In the genomic region with DNA sequence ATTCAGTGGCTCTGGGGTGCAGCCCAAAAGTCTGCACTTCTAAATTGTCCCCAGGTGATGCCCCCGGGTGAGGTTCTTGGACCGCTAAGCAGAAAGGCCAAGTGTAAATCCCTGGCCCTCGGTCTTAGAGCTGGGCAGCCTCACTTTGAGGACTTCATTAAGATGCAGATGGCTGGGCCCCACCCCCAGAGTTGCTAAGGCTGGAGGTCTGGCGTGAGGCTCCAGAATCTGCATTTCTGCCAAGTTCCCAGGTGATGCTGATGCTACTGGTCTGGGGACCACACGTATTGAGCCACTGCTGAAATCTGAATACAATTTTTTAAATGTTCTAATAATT, we compare ENCODE assay signal across 8 cellular contexts. TPM values are rescaled to one million over a fixed set of nuclear protein-coding genes. Genes with fewer than 3 reads are reported as not detected.
A peak's percentile ranks its signal among the peaks of the same experiment; 100 is the strongest.
DNase-seq lines count a peak whose midpoint lies in the region; FAIRE-seq and TF ChIP-seq lines count a peak whose summit lies in the region.

No MANE protein-coding gene starts in this region.

- H3K9ac ChIP-seq in skeletal muscle satellite cell (ENCODE audit: low read depth, low read length), result no peak overlapping the region

- no peaks in the 10 kb centered on the region for H3K27me3 ChIP-seq in skeletal muscle satellite cell (ENCODE audit: control insufficient read depth, insufficient read depth, low read length)

- H3K9me3 ChIP-seq in skeletal muscle satellite cell (replicated peaks; ENCODE audit: low read length), result no peaks in the 10 kb centered on the region

- no peaks in the 10 kb centered on the region for H3K36me3 ChIP-seq in skeletal muscle satellite cell (ENCODE audit: insufficient read depth, low read length)

- no peaks in the 10 kb centered on the region for H3K36me3 Mint-ChIP-seq in glutamatergic neuron (ENCODE audit: unreplicated experiment)

- no peaks in the 10 kb centered on the region for H3K4me1 Mint-ChIP-seq in glutamatergic neuron (ENCODE audit: low read depth, unreplicated experiment)

- H3K4me2 ChIP-seq in skeletal muscle satellite cell (ENCODE audit: low read length), result peak overlapping the region; percentile 98

- no peak for FAIRE-seq in H54 (lab: Jason Lieb, UNC)

- no peak for TF ChIP-seq CTCF in WI38 (IDR thresholded peaks at IDR 0.05; ENCODE audit: low read depth, low read length)
- TF ChIP-seq CTCF in glutamatergic neuron (IDR thresholded peaks at IDR 0.05; ENCODE audit: partially characterized antibody, unreplicated experiment), result no peak
- TF ChIP-seq CTCF in GM20000 (IDR thresholded peaks at IDR 0.05; ENCODE audit: extremely low read depth, missing control alignments), result no peak

- H3K4me3 ChIP-seq in WI38 (ENCODE audit: low read depth, low read length) (peak overlapping the region; percentile 68), skeletal muscle satellite cell (ENCODE audit: low read length) (no peak overlapping the region)

- H3K27ac Mint-ChIP-seq in glutamatergic neuron (ENCODE audit: unreplicated experiment), result no peak overlapping the region

- DNase-seq in DMS 273 (lab: John Stamatoyannopoulos, UW; ENCODE audit: unreplicated experiment) (peak; percentile 41), DMS 273 treated with DMSO at 0.1 percent for 48 hours (lab: John Stamatoyannopoulos, UW) (no peak), glutamatergic neuron (peak; percentile 20), H54 (ENCODE audit: insufficient read length, low spot score) (no peak), GM20000 (ENCODE audit: low spot score) (no peak), NCI-H2171 treated with DMSO at 0.1 percent for 48 hours (lab: John Stamatoyannopoulos, UW) (no peak)

- peaks cover 12% of the 10 kb centered on the region for H3K27me3 Mint-ChIP-seq in glutamatergic neuron (ENCODE audit: unreplicated experiment)

- H3K4me3 Mint-ChIP-seq in glutamatergic neuron (ENCODE audit: unreplicated experiment), result peak overlapping the region; percentile 87

- H3K4me1 ChIP-seq in skeletal muscle satellite cell (ENCODE audit: control insufficient read depth, insufficient read depth, low read length), result peaks cover 11% of the 10 kb centered on the region

- TF ChIP-seq POLR2A in H54 (IDR thresholded peaks at IDR 0.05; ENCODE audit: low read depth, low read length), result no peak

- H3K9me3 Mint-ChIP-seq in glutamatergic neuron (ENCODE audit: unreplicated experiment), result peaks cover 7% of the 10 kb centered on the region

RNA-seq across cellular contexts. Expression of a gene that starts 0.7 kb away (rescaled TPM):
- total RNA-seq in glutamatergic neuron (ENCODE audit: unreplicated experiment), result 20.4 TPM
- total RNA-seq in skeletal muscle satellite cell (2012; rRNA removed), result 9.6 and 10.9 TPM in 2 replicates

Comparison
In these comparisons a context has a peak if more than half of its experiments do, and no peak if none do; other contexts are left out.
1. DNase-seq: peak in DMS 273 (single experiment) and glutamatergic neuron (single experiment); none in DMS 273 treated with DMSO at 0.1 percent for 48 hours (single experiment), H54 (single experiment), GM20000 (single experiment) and NCI-H2171 treated with DMSO at 0.1 percent for 48 hours (single experiment).